In the genomic region with DNA sequence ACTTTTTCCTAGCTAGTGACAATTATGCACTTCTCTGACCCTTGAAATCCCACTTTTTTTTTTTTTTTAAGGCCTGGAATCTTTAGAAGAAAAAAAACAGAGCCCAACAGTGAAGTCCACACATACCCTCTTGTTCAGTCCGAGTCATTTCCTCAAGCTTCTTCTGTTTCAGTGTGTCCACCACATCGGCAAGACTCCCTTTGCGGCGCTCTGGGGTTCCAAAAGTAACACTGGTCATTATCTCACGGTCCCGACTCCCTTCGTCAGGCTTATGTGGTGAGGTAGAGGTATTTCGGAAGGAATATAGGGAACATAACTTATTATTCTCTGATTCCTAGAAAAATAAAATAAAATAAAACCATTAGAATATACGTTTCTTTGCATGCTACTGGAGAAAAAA, we compare ENCODE assay signal across 31 cellular contexts. TPM values are rescaled to one million over a fixed set of nuclear protein-coding genes. Genes with fewer than 3 reads are reported as not detected.
"Had no signal": no experiment of that assay in that cellular context is flagged by ENCODE, and none has a peak within 500 bp of the region (broad histone marks: within the 10 kb centered on the region; RNA-seq: fewer than 3 reads in every experiment).

No MANE protein-coding gene starts in this region.

- H3K4me1 Mint-ChIP-seq: activated CD4-positive, alpha-beta memory T cell treated with anti-CD3 and anti-CD28 coated beads, Interleukin-2, amount 10 ng/mL, durations not matched to agents 7 days and 5 days; activated CD4-positive, alpha-beta T cell treated with anti-CD3 and anti-CD28 coated beads, Interleukin-2, amount 10 ng/mL, durations not matched to agents 7 days and 5 days; activated T-helper 17 cell treated with anti-CD3 and anti-CD28 coated beads, Interleukin-2, amount 50 U/mL, for 72 hours; WTC11 had no signal

- H3K27me3 Mint-ChIP-seq: activated CD4-positive, alpha-beta memory T cell treated with anti-CD3 and anti-CD28 coated beads, Interleukin-2, amount 10 ng/mL, durations not matched to agents 7 days and 5 days; activated CD4-positive, alpha-beta T cell treated with anti-CD3 and anti-CD28 coated beads, Interleukin-2, amount 10 ng/mL, durations not matched to agents 7 days and 5 days; activated naive CD8-positive, alpha-beta T cell; activated T-helper 17 cell treated with anti-CD3 and anti-CD28 coated beads, Interleukin-2, amount 50 U/mL, for 72 hours; effector memory CD8-positive, alpha-beta T cell had no signal

- H3K36me3 ChIP-seq: esophagus muscularis mucosa, gastrocnemius medialis, heart right ventricle had no signal

- DNase-seq: activated CD4-positive, alpha-beta memory T cell treated with anti-CD3 and anti-CD28 coated beads, Interleukin-2, amount 10 ng/mL, durations not matched to agents 7 days and 5 days; activated CD4-positive, alpha-beta T cell treated with anti-CD3 and anti-CD28 coated beads for 1 hour; activated CD4-positive, alpha-beta T cell treated with anti-CD3 and anti-CD28 coated beads for 4 hours; activated CD4-positive, alpha-beta T cell treated with anti-CD3 and anti-CD28 coated beads, Interleukin-2, amount 10 ng/mL, durations not matched to agents 7 days and 5 days; activated CD4-positive, alpha-beta T cell treated with anti-CD3 and anti-CD28 coated beads, Interleukin-2, amount 50 U/mL, for 4 hours; activated effector memory CD4-positive, alpha-beta T cell treated with Interleukin-2 at 50 U/mL for 16 hours; activated gamma-delta T cell treated with Interleukin-2 at 50 U/mL for 16 hours; activated naive CD4-positive, alpha-beta T cell treated with anti-CD3 and anti-CD28 coated beads, Interleukin-2, amount 50 U/mL, for 16 hours; activated naive CD4-positive, alpha-beta T cell treated with Interleukin-2 at 50 U/mL for 16 hours; activated T-cell treated with anti-CD3 and anti-CD28 coated beads, Interleukin-2, amount 50 U/mL, for 4 hours; amniotic stem cell; anterior cingulate cortex; body of pancreas; caudate nucleus; cortex of kidney; dermis blood vessel endothelial cell; effector CD4-positive, alpha-beta T cell; effector memory CD8-positive, alpha-beta T cell; erythroblast; foreskin keratinocyte; gastrocnemius medialis; glutamatergic neuron; heart right ventricle; T-helper 2 cell had no signal

- H3K27ac Mint-ChIP-seq: activated CD4-positive, alpha-beta memory T cell treated with anti-CD3 and anti-CD28 coated beads, Interleukin-2, amount 10 ng/mL, durations not matched to agents 7 days and 5 days; activated CD4-positive, alpha-beta T cell treated with anti-CD3 and anti-CD28 coated beads, Interleukin-2, amount 10 ng/mL, durations not matched to agents 7 days and 5 days; activated naive CD8-positive, alpha-beta T cell; activated T-helper 17 cell treated with anti-CD3 and anti-CD28 coated beads, Interleukin-2, amount 50 U/mL, for 72 hours; effector memory CD8-positive, alpha-beta T cell; WTC11 had no signal

- H3K27ac ChIP-seq: body of pancreas, esophagus muscularis mucosa, foreskin keratinocyte, gastrocnemius medialis, heart right ventricle, VCaP had no signal

- H3K4me1 ChIP-seq: body of pancreas, esophagus muscularis mucosa, heart right ventricle had no signal

- FAIRE-seq: colon, TTC549 had no signal

- H3K4me3 ChIP-seq: body of pancreas, esophagus muscularis mucosa, gastrocnemius medialis, heart right ventricle had no signal

- ATAC-seq: activated T-cell treated with anti-CD3 and anti-CD28 coated beads, Interleukin-2, amount 50 U/mL, for 4 hours; activated T-helper 17 cell treated with anti-CD3 and anti-CD28 coated beads, Interleukin-2, amount 50 U/mL, for 72 hours; body of pancreas; effector memory CD8-positive, alpha-beta T cell; foreskin keratinocyte; gastrocnemius medialis; WTC11 had no signal

- H3K27me3 ChIP-seq: body of pancreas, esophagus muscularis mucosa, foreskin keratinocyte, gastrocnemius medialis, heart right ventricle had no signal

- H3K9me3 ChIP-seq: body of pancreas, esophagus muscularis mucosa, gastrocnemius medialis, heart right ventricle had no signal

- H3K36me3 Mint-ChIP-seq: activated naive CD8-positive, alpha-beta T cell; WTC11 had no signal

- H3K4me3 Mint-ChIP-seq: activated CD4-positive, alpha-beta memory T cell treated with anti-CD3 and anti-CD28 coated beads, Interleukin-2, amount 10 ng/mL, durations not matched to agents 7 days and 5 days; activated CD4-positive, alpha-beta T cell treated with anti-CD3 and anti-CD28 coated beads, Interleukin-2, amount 10 ng/mL, durations not matched to agents 7 days and 5 days; activated naive CD8-positive, alpha-beta T cell; activated T-cell treated with anti-CD3 and anti-CD28 coated beads, Interleukin-2, amount 50 U/mL, for 4 hours; activated T-helper 17 cell treated with anti-CD3 and anti-CD28 coated beads, Interleukin-2, amount 50 U/mL, for 72 hours; effector memory CD8-positive, alpha-beta T cell; WTC11 had no signal

- H3K9me3 Mint-ChIP-seq: activated CD4-positive, alpha-beta memory T cell treated with anti-CD3 and anti-CD28 coated beads, Interleukin-2, amount 10 ng/mL, durations not matched to agents 7 days and 5 days; activated T-helper 17 cell treated with anti-CD3 and anti-CD28 coated beads, Interleukin-2, amount 50 U/mL, for 72 hours; WTC11 had no signal

RNA-seq across cellular contexts. Expression of a gene that starts 38.0 kb away (rescaled TPM):
- total RNA-seq: activated CD4-positive, alpha-beta memory T cell treated with anti-CD3 and anti-CD28 coated beads, Interleukin-2, amount 10 ng/mL, durations not matched to agents 7 days and 5 days; activated CD4-positive, alpha-beta T cell treated with anti-CD3 and anti-CD28 coated beads, Interleukin-2, amount 10 ng/mL, durations not matched to agents 7 days and 5 days had no signal
